Comparison of ENCODE assay signal across 16 cellular contexts in the genomic region with DNA sequence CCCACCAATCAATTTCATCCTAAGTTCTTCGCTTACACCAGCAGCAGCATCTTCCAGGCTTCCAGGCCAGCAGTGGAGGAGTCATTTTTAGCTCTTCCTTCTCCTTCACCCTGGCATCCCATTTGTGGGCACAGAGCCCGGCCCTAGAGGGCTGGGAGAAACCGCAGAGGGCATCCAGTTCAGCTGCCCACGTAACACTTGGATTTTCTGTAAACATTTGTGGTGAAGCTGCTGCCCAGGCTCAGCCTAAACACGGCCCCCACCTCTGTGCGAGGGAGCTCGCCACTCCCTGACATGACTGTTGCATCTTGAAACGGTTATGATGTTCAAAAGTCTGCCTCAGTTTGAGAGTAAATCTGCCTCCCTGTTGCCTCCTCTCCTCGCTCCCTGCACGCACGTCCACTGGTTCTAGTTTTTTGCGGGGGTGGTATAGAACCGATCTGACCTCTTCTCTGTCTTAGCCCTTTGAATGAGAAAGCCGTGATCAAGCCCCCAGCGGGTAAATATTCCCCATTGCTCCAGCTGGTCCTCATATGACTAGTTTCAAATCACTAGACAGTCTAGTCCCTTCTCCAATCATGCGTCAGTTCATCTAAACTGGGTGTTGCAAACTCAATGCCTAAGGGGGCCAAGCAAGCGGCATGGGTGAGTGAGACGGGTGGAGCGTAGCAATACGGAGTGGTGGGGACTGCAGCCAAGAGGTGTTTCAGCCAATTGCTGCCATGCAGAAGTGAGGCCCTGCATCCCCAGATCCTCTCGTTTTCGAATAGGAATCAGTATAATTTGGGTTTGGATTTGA. TPM values are rescaled to one million over a fixed set of nuclear protein-coding genes. Genes with fewer than 3 reads are reported as not detected.
A peak's percentile ranks its signal among the peaks of the same experiment; 100 is the strongest.
DNase-seq lines count a peak whose midpoint lies in the region; ATAC-seq, FAIRE-seq and TF ChIP-seq lines count a peak whose summit lies in the region.
"Had no signal": no experiment of that assay in that cellular context is flagged by ENCODE, and none has a peak within 500 bp of the region (broad histone marks: within the 10 kb centered on the region; RNA-seq: fewer than 3 reads in every experiment).

No MANE protein-coding gene starts in this region.

- TF ChIP-seq CTCF in epithelial cell of esophagus (IDR thresholded peaks at IDR 0.05; ENCODE audit: insufficient read depth, low read depth, low read length, missing control alignments) (no peak), stomach (IDR thresholded peaks at IDR 0.05) (no peak)

- ATAC-seq in natural killer cell treated with Interleukin-12 subunit alpha and Interleukin-12 subunit beta and Interleukin-15 and Interleukin-18, amount 100 ng/mL, for 72 hours, result no peak
- ATAC-seq in GM19351 (IDR thresholded peaks at IDR 0.05; ENCODE audit: unreplicated experiment), result no peak
- ATAC-seq: left ventricle myocardium superior; stimulated activated naive CD8-positive, alpha-beta T cell treated with anti-CD3 and anti-CD28 coated beads, Interleukin-15, Interleukin-2, amounts not matched to agents 100 U/mL and 50 U/mL, for 24 hours had no signal

- peak; percentile 97 for DNase-seq in GM23248
- DNase-seq in RCC 7860 (ENCODE audit: low spot score), result peak; percentile 87
- peak; percentile 39 for DNase-seq in epithelial cell of esophagus (ENCODE audit: low read depth)
- DNase-seq in stomach, result peak; percentile 67
- DNase-seq in DMS53 treated with DMSO at 0.1 percent for 48 hours (lab: John Stamatoyannopoulos, UW; ENCODE audit: unreplicated experiment), result no peak
- no peak for DNase-seq in natural killer cell treated with Interleukin-12 subunit alpha and Interleukin-12 subunit beta and Interleukin-15 and Interleukin-18, amount 100 ng/mL, for 72 hours (ENCODE audit: low spot score)
- DNase-seq: activated CD4-positive, alpha-beta T cell treated with anti-CD3 and anti-CD28 coated beads, Interleukin-2, amount 50 U/mL, for 1 hour; activated effector memory CD4-positive, alpha-beta T cell treated with Interleukin-2 at 50 U/mL for 16 hours; DMS 273 treated with DMSO at 0.1 percent for 48 hours; left ventricle myocardium superior; NCI-H524 treated with DMSO at 0.1 percent for 48 hours; SK-N-SH; stimulated activated naive CD8-positive, alpha-beta T cell treated with anti-CD3 and anti-CD28 coated beads, Interleukin-15, Interleukin-2, amounts not matched to agents 100 U/mL and 50 U/mL, for 24 hours had no signal

- no peaks in the 10 kb centered on the region for H3K9me3 Mint-ChIP-seq in natural killer cell treated with Interleukin-12 subunit alpha and Interleukin-12 subunit beta and Interleukin-15 and Interleukin-18, amount 100 ng/mL, for 72 hours

- peaks cover 13% of the 10 kb centered on the region; the same call in 1 of the 2 replicates for H3K27me3 ChIP-seq in GM23248 (replicated peaks; ENCODE audit: insufficient read depth)
- H3K27me3 ChIP-seq in stomach, result peaks cover 0 to 54% (median 20%) of the 10 kb centered on the region in 3 donors
- H3K27me3 ChIP-seq: ovary had no signal

- intact Hi-C loops in stomach (cut with DNase I; ENCODE audit: low total_unique reads), result no loop called here

- no peak for TF ChIP-seq POLR2A in stomach (IDR thresholded peaks at IDR 0.05)

- no peaks in the 10 kb centered on the region for H4K20me1 ChIP-seq in GM23248 (ENCODE audit: insufficient read depth)

- H3K4me1 Mint-ChIP-seq in natural killer cell treated with Interleukin-12 subunit alpha and Interleukin-12 subunit beta and Interleukin-15 and Interleukin-18, amount 100 ng/mL, for 72 hours (ENCODE audit: low read depth in 2 of 2), result peaks cover 0 to 3% of the 10 kb centered on the region in 2 donors

- H3K4me2 ChIP-seq in GM23248 (ENCODE audit: unreplicated experiment), result peak overlapping the region; percentile 69
- H3K4me2 ChIP-seq: SK-N-SH had no signal

- H2AFZ ChIP-seq in GM23248, result peak overlapping the region; percentile 30; the same call in 1 of the 2 replicates

- H3K4me3 ChIP-seq in GM23248 (peak overlapping the region; percentile 48), epithelial cell of esophagus (ENCODE audit: low read length) (no peak overlapping the region), stomach (no peak overlapping the region)
- H3K4me3 ChIP-seq: ovary had no signal

- peaks cover 12 to 17% of the 10 kb centered on the region in 2 donors for H3K27me3 Mint-ChIP-seq in natural killer cell treated with Interleukin-12 subunit alpha and Interleukin-12 subunit beta and Interleukin-15 and Interleukin-18, amount 100 ng/mL, for 72 hours

- peak overlapping the region; percentile 78 for H3K27ac ChIP-seq in GM23248
- H3K27ac ChIP-seq in stomach, result no peak overlapping the region
- H3K27ac ChIP-seq: ovary had no signal

- H3K4me1 ChIP-seq in GM23248 (ENCODE audit: insufficient read depth) (peaks cover 7% of the 10 kb centered on the region; the same call in 1 of the 2 replicates), stomach (peaks cover 0 to 14% (median 9%) of the 10 kb centered on the region in 4 donors)

- H3K9me3 ChIP-seq in GM23248 (ENCODE audit: low read depth) (no peaks in the 10 kb centered on the region), stomach (no peaks in the 10 kb centered on the region)
- H3K9me3 ChIP-seq: ovary, SK-N-SH had no signal

- no peak overlapping the region for H3K27ac Mint-ChIP-seq in natural killer cell treated with Interleukin-12 subunit alpha and Interleukin-12 subunit beta and Interleukin-15 and Interleukin-18, amount 100 ng/mL, for 72 hours

- no peaks in the 10 kb centered on the region for H3K36me3 Mint-ChIP-seq in natural killer cell treated with Interleukin-12 subunit alpha and Interleukin-12 subunit beta and Interleukin-15 and Interleukin-18, amount 100 ng/mL, for 72 hours

- H3K79me2 ChIP-seq in GM23248 (ENCODE audit: insufficient read depth), result no peaks in the 10 kb centered on the region

- 6 to 7% methylated on average over 22 of the region's 22 CpGs for WGBS in GM23248 (ENCODE audit: low coverage in 1 of 2, low lambda C conversion rate in 2 of 2, missing lambda C conversion rate in 2 of 2), 2 experiments
- 64 to 73% (median 66%) methylated on average over 22 of the region's 22 CpGs for WGBS in stomach, 5 donors

- H3K4me3 Mint-ChIP-seq in natural killer cell treated with Interleukin-12 subunit alpha and Interleukin-12 subunit beta and Interleukin-15 and Interleukin-18, amount 100 ng/mL, for 72 hours, result no peak overlapping the region

- FAIRE-seq in RCC 7860 (lab: Jason Lieb, UNC), result peak; percentile 86
- FAIRE-seq: frontal cortex had no signal

- H3K9me2 ChIP-seq in GM23248 (ENCODE audit: insufficient read depth), result no peaks in the 10 kb centered on the region
- H3K9me2 ChIP-seq: SK-N-SH had no signal

- TF ChIP-seq EP300 in stomach (IDR thresholded peaks at IDR 0.05), result no peak

- H3K36me3 ChIP-seq in GM23248 (ENCODE audit: low read depth), result no peaks in the 10 kb centered on the region
- no peaks in the 10 kb centered on the region for H3K36me3 ChIP-seq in stomach
- H3K36me3 ChIP-seq: ovary had no signal

- H3K9ac ChIP-seq in GM23248, result peak overlapping the region; percentile 54
- H3K9ac ChIP-seq: SK-N-SH had no signal

- H3F3A ChIP-seq in GM23248 (ENCODE audit: insufficient read depth), result peaks cover 9% of the 10 kb centered on the region; the same call in 1 of the 2 replicates

- in situ Hi-C loops in GM23248 (cut with MboI), result loop anchor here (5.0 kb wide), 1 partner anchor 84 kb away; no protein-coding TSS in a partner anchor

RNA-seq across cellular contexts. Expression of a gene that starts 34.9 kb away (rescaled TPM):
- 0.32 and 0.38 TPM in 2 replicates for total RNA-seq in GM23248 (2014; rRNA removed; shearing (Covaris generic))
- 0.09 and 0.16 TPM in 2 replicates for polyA plus RNA-seq in GM23248 (2016; fragmentation: Nextera tagmentation; extraction: Ambion mirVana)
- total RNA-seq in stomach, result 1 to 10 TPM in 4 of 5 donors, not detected in 1; 2.7 to 6.1 (median 3.9) TPM
- polyA plus RNA-seq in stomach, result 1 to 10 TPM; 2.6 to 3.8 (median 2.9) TPM
- under 1 TPM; 0.20 to 0.26 TPM for total RNA-seq in natural killer cell treated with Interleukin-12 subunit alpha and Interleukin-12 subunit beta and Interleukin-15 and Interleukin-18, amount 100 ng/mL, for 72 hours

RNA-seq across cellular contexts. Expression of a gene that starts 52.4 kb away (rescaled TPM):
- total RNA-seq in GM23248 (2014; rRNA removed; shearing (Covaris generic)), result 17.5 and 33.9 TPM in 2 replicates
- polyA plus RNA-seq in GM23248 (2016; fragmentation: Nextera tagmentation; extraction: Ambion mirVana) (19.9 and 20.7 TPM in 2 replicates), stomach (10 to 100 TPM; 28.2 to 35.5 (median 28.9) TPM)
- 10 to 100 TPM; 25.3 to 72.9 (median 50.9) TPM for total RNA-seq in stomach
- total RNA-seq in natural killer cell treated with Interleukin-12 subunit alpha and Interleukin-12 subunit beta and Interleukin-15 and Interleukin-18, amount 100 ng/mL, for 72 hours, result 10 to 100 TPM; 19.9 to 29.2 TPM

Comparison
In these comparisons a context has a peak if more than half of its experiments do, and no peak if none do; other contexts are left out.
1. DNase-seq: peak in GM23248 (single experiment), RCC 7860 (single experiment), epithelial cell of esophagus (single experiment) and stomach (single experiment); none in DMS53 treated with DMSO at 0.1 percent for 48 hours (single experiment) and natural killer cell treated with Interleukin-12 subunit alpha and Interleukin-12 subunit beta and Interleukin-15 and Interleukin-18, amount 100 ng/mL, for 72 hours (single experiment).